Comparison of ENCODE assay signal across 8 cellular contexts in genomic region chrX:147912093-147912801, GRCh38. TPM values are rescaled to one million over a fixed set of nuclear protein-coding genes. Genes with fewer than 3 reads are reported as not detected.
A peak's percentile ranks its signal among the peaks of the same experiment; 100 is the strongest.
DNase-seq lines count a peak whose midpoint lies in the region; ATAC-seq and TF ChIP-seq lines count a peak whose summit lies in the region.

No MANE protein-coding gene starts in this region.

- H3K27ac ChIP-seq in esophagus squamous epithelium (peak overlapping the region; percentile 93 to 96 (median 94)), muscle layer of duodenum (ENCODE audit: low read length) (peak overlapping the region; percentile 75), suprapubic skin (peak overlapping the region; percentile 89)

- TF ChIP-seq POLR2A in esophagus squamous epithelium (IDR thresholded peaks at IDR 0.05) (no peak), suprapubic skin (IDR thresholded peaks at IDR 0.05) (no peak)

- H3K36me3 ChIP-seq in esophagus squamous epithelium: no peaks in the 10 kb centered on the region
- H3K36me3 ChIP-seq in muscle layer of duodenum (ENCODE audit: control insufficient read depth in 1 of 2, insufficient read depth in 2 of 2, low read length in 2 of 2): no peaks in the 10 kb centered on the region
- H3K36me3 ChIP-seq in suprapubic skin: no peaks in the 10 kb centered on the region

- H3K9me3 ChIP-seq in esophagus squamous epithelium: no peaks in the 10 kb centered on the region
- no peaks in the 10 kb centered on the region for H3K9me3 ChIP-seq in muscle layer of duodenum (ENCODE audit: control insufficient read depth in 1 of 2, low read length in 2 of 2)
- no peaks in the 10 kb centered on the region for H3K9me3 ChIP-seq in suprapubic skin

- TF ChIP-seq CTCF in esophagus squamous epithelium (IDR thresholded peaks at IDR 0.05) (no peak), suprapubic skin (IDR thresholded peaks at IDR 0.05) (no peak)

- no peak for TF ChIP-seq EP300 in suprapubic skin (IDR thresholded peaks at IDR 0.05)

- intact Hi-C loops in esophagus squamous epithelium (cut with DNase I): no loop called here

- peak; percentile 45 for ATAC-seq in GM18502 (IDR thresholded peaks at IDR 0.05; ENCODE audit: poor library complexity, unreplicated experiment)
- ATAC-seq in HG02884 (IDR thresholded peaks at IDR 0.05; ENCODE audit: unreplicated experiment): peak; percentile 31

- peak overlapping the region; percentile 70 to 78 (median 74) for H3K4me3 ChIP-seq in esophagus squamous epithelium
- peak overlapping the region; percentile 71 to 74 for H3K4me3 ChIP-seq in muscle layer of duodenum (ENCODE audit: low read depth in 1 of 2, low read length in 2 of 2)
- H3K4me3 ChIP-seq in suprapubic skin: peak overlapping the region; percentile 71

- H3K4me1 ChIP-seq in esophagus squamous epithelium: peaks cover 0 to 40% (median 0%) of the 10 kb centered on the region in 3 donors
- peaks cover 3 to 4% of the 10 kb centered on the region in 2 donors for H3K4me1 ChIP-seq in muscle layer of duodenum (ENCODE audit: control insufficient read depth in 1 of 2, insufficient read depth in 2 of 2, low read length in 2 of 2)
- H3K4me1 ChIP-seq in suprapubic skin: peaks cover 22% of the 10 kb centered on the region

- H3K27me3 ChIP-seq in esophagus squamous epithelium (no peaks in the 10 kb centered on the region), muscle layer of duodenum (ENCODE audit: low read depth, low read length) (no peaks in the 10 kb centered on the region), suprapubic skin (no peaks in the 10 kb centered on the region)

- DNase-seq in AG08395 (ENCODE audit: low spot score) (peak; percentile 23), NCI-H2227 treated with DMSO at 0.1 percent for 48 hours (lab: John Stamatoyannopoulos, UW) (peak; percentile 43), esophagus squamous epithelium (lab: John Stamatoyannopoulos, UW) (no peak), suprapubic skin (ENCODE audit: low spot score in 2 of 2) (peak in 1 of 2 donors; percentile 69)
- peak; percentile 58 for DNase-seq in activated T-cell treated with anti-CD3 and anti-CD28 coated beads, Interleukin-2, amount 50 U/mL, for 1 hour

- WGBS in esophagus squamous epithelium, 2 donors: 1 to 28% methylated on average over 4 to 29 of the region's 58 CpGs
- 50% methylated on average over 29 of the region's 58 CpGs for WGBS in suprapubic skin

RNA-seq across cellular contexts. Expression of gene FMR1, which starts 0.5 kb away (rescaled TPM):
- total RNA-seq in esophagus squamous epithelium (10 to 100 TPM; 12.8 to 37.4 (median 19.8) TPM), suprapubic skin (10 to 100 TPM; 20.7 to 73.5 (median 29.2) TPM)
